In genomic region chr11:117833401-117833891, GRCh38 we compare ENCODE assay signal across 10 cellular contexts. TPM values are rescaled to one million over a fixed set of nuclear protein-coding genes. Genes with fewer than 3 reads are reported as not detected.
DNase-seq lines count a peak whose midpoint lies in the region; ATAC-seq and TF ChIP-seq lines count a peak whose summit lies in the region.
"Had no signal": no experiment of that assay in that cellular context is flagged by ENCODE, and none has a peak within 500 bp of the region (broad histone marks: within the 10 kb centered on the region; RNA-seq: fewer than 3 reads in every experiment).

No MANE protein-coding gene starts in this region.

- no peaks in the 10 kb centered on the region for H3K36me3 ChIP-seq in breast epithelium
- H3K36me3 ChIP-seq in neuronal stem cell (replicated peaks in 1 of 2; ENCODE audit: control insufficient read depth in 2 of 2, insufficient read depth in 2 of 2, low read length in 2 of 2): peaks cover 0 to 8% of the 10 kb centered on the region in 2 donors
- H3K36me3 ChIP-seq: esophagus squamous epithelium had no signal

- no CpG with 5 or more reads among the region's 7 CpGs for WGBS in neuronal stem cell (ENCODE audit: extremely low coverage in 2 of 2, insufficient read length in 2 of 2, insufficient replicate concordance in 1 of 2), 2 donors

- H3K14ac ChIP-seq in neuronal stem cell (ENCODE audit: low read length): peak overlapping the region; percentile 43

- H2AFZ ChIP-seq in neuronal stem cell (ENCODE audit: low read length): no peak overlapping the region

- no peak overlapping the region for H2BK12ac ChIP-seq in neuronal stem cell (ENCODE audit: low read length)

- H2BK5ac ChIP-seq in neuronal stem cell (ENCODE audit: low read length): no peak overlapping the region

- peak overlapping the region; percentile 4 to 29 for H3K27ac ChIP-seq in breast epithelium
- no peak overlapping the region for H3K27ac ChIP-seq in neuronal stem cell (replicated peaks; ENCODE audit: low read length)

- no peak overlapping the region for H4K8ac ChIP-seq in neuronal stem cell (ENCODE audit: low read depth, low read length)

- H3K4me3 ChIP-seq in breast epithelium (no peak overlapping the region), neuronal stem cell (ENCODE audit: low read length in 2 of 2) (no peak overlapping the region)
- H3K4me3 ChIP-seq: esophagus squamous epithelium had no signal

- H3K27me3 ChIP-seq in breast epithelium (no peaks in the 10 kb centered on the region), neuronal stem cell (ENCODE audit: control insufficient read depth in 3 of 3, insufficient read depth in 3 of 3, low read depth in 1 of 3, low read length in 3 of 3) (peaks cover 0 to under 1% (median 0%) of the 10 kb centered on the region in 3 experiments)

- no peaks in the 10 kb centered on the region for H3K9me3 ChIP-seq in breast epithelium
- H3K9me3 ChIP-seq in neuronal stem cell (replicated peaks in 1 of 2; ENCODE audit: control insufficient read depth in 2 of 2, insufficient read depth in 1 of 2, low read depth in 1 of 2, low read length in 2 of 2): no peaks in the 10 kb centered on the region
- H3K9me3 ChIP-seq: esophagus squamous epithelium had no signal

- DNase-seq in DMS79 treated with DMSO at 0.1 percent for 48 hours (lab: John Stamatoyannopoulos, UW): peak; percentile 98
- peak; percentile 94 for DNase-seq in NCI-H146 treated with DMSO at 0.1 percent for 48 hours (lab: John Stamatoyannopoulos, UW; ENCODE audit: unreplicated experiment)
- peak; percentile 73 to 88 for DNase-seq in breast epithelium (ENCODE audit: low spot score in 2 of 2)
- no peak for DNase-seq in neuronal stem cell (ENCODE audit: low spot score)
- no peak for DNase-seq in stimulated activated CD4-positive, alpha-beta T cell treated with anti-CD3 and anti-CD28 coated beads, Interleukin-15, amount 100 ng/mL, for 24 hours
- DNase-seq in stimulated activated CD4-positive, alpha-beta T cell treated with anti-CD3 and anti-CD28 coated beads, Interleukin-4, amount 100 ng/mL, for 1 hour: no peak
- DNase-seq: esophagus squamous epithelium had no signal

- no peak overlapping the region for H3K4ac ChIP-seq in neuronal stem cell (ENCODE audit: low read length)

- H3K4me1 ChIP-seq in breast epithelium: no peaks in the 10 kb centered on the region
- peaks cover 0 to 13% of the 10 kb centered on the region in 2 donors for H3K4me1 ChIP-seq in neuronal stem cell (ENCODE audit: control insufficient read depth in 2 of 2, insufficient read depth in 1 of 2, low read depth in 1 of 2, low read length in 2 of 2)

- H4K91ac ChIP-seq in neuronal stem cell (ENCODE audit: low read depth, low read length, poor library complexity): no peak overlapping the region

- no peak overlapping the region for H3K9ac ChIP-seq in neuronal stem cell (ENCODE audit: low read depth, low read length, poor library complexity)

- H2BK120ac ChIP-seq in neuronal stem cell (ENCODE audit: low read depth, low read length): no peak overlapping the region

- TF ChIP-seq CTCF in breast epithelium (IDR thresholded peaks at IDR 0.05): no peak

- H2BK15ac ChIP-seq in neuronal stem cell (ENCODE audit: low read length): no peak overlapping the region

- H3K18ac ChIP-seq in neuronal stem cell (ENCODE audit: low read length): peak overlapping the region; percentile 49

- ATAC-seq in GM18909 (IDR thresholded peaks at IDR 0.05; ENCODE audit: poor library complexity, unreplicated experiment): no peak
- no peak for ATAC-seq in GM18868 (IDR thresholded peaks at IDR 0.05; ENCODE audit: unreplicated experiment)

- no peak overlapping the region for H2AK5ac ChIP-seq in neuronal stem cell (ENCODE audit: low read depth, low read length)

- H3K4me2 ChIP-seq in neuronal stem cell (ENCODE audit: insufficient read depth, low read length, poor library complexity, severe bottlenecking): no peak overlapping the region

- no peak overlapping the region for H3K23ac ChIP-seq in neuronal stem cell (ENCODE audit: low read depth, low read length, poor library complexity)

- no peaks in the 10 kb centered on the region for H3K79me1 ChIP-seq in neuronal stem cell (ENCODE audit: low read depth, low read length)

- intact Hi-C loops in breast epithelium (cut with DNase I; ENCODE audit: low total_unique reads): no loop called here

- no peak for TF ChIP-seq POLR2A in breast epithelium (IDR thresholded peaks at IDR 0.05)

RNA-seq across cellular contexts. Expression of gene FXYD2, which starts 8.9 kb away (rescaled TPM):
- total RNA-seq in breast epithelium: 1 to 10 TPM in 2 of 3 donors, under 1 TPM in 1; 0.66 to 2.0 (median 1.3) TPM
- polyA plus RNA-seq in neuronal stem cell (2013, experiment 1 of 2): 4.1 TPM
- polyA plus RNA-seq in neuronal stem cell (2013, experiment 2 of 2): 3.3 TPM

RNA-seq across cellular contexts. Expression of gene DSCAML1, which starts 36.4 kb away (rescaled TPM):
- total RNA-seq in breast epithelium: 1 to 10 TPM in 1 of 3 donors, under 1 TPM in 2; 0.33 to 1.8 (median 0.64) TPM
- polyA plus RNA-seq in neuronal stem cell (2013, experiment 1 of 2): 0.47 TPM
- 0.50 TPM for polyA plus RNA-seq in neuronal stem cell (2013, experiment 2 of 2)
- total RNA-seq: activated T-helper 2 cell treated with anti-CD3 and anti-CD28 coated beads, Interferon-gamma antibody, Interleukin-2, Interleukin-4, amounts not matched to agents 10 μg/mL and 5 μg/mL and 100 μg/mL, durations not matched to agents 14 hours and 24 hours and 36 hours had no signal

RNA-seq across cellular contexts. Expression of gene FXYD6, which starts 43.0 kb away (rescaled TPM):
- total RNA-seq in breast epithelium: 10 to 100 TPM; 16.0 to 25.0 (median 20.3) TPM
- polyA plus RNA-seq in neuronal stem cell (2013, experiment 1 of 2): 291 TPM
- 288 TPM for polyA plus RNA-seq in neuronal stem cell (2013, experiment 2 of 2)

Comparison
In these comparisons a context has a peak if more than half of its experiments do, and no peak if none do; other contexts are left out.
1. DNase-seq: peak in DMS79 treated with DMSO at 0.1 percent for 48 hours (single experiment), NCI-H146 treated with DMSO at 0.1 percent for 48 hours (single experiment) and breast epithelium (2 of 2); none in neuronal stem cell (single experiment), stimulated activated CD4-positive, alpha-beta T cell treated with anti-CD3 and anti-CD28 coated beads, Interleukin-15, amount 100 ng/mL, for 24 hours (single experiment) and stimulated activated CD4-positive, alpha-beta T cell treated with anti-CD3 and anti-CD28 coated beads, Interleukin-4, amount 100 ng/mL, for 1 hour (single experiment).